1 cellular context compared by ENCODE assay signal in the genomic region with DNA sequence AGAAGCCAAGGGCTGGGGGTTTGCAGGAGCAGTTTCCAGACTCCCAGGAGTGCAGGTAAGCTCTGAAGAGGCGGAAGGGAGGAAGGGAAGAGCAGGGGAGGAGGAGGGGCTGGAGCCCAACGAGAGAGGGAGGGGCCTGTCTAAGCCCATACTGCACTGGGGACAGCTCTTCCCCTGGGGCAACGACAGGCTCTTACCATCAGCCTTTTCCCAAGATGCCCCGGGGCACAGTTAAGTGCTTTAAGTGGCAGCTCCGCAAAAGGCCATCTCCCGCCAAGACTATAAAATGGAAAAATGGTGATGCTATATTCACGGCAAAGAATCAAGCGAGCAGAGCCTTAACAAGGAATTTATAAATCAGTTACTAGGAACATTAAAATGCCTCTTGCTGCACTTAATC.
TF ChIP-seq lines count a peak whose summit lies in the region.

No MANE protein-coding gene starts in this region.

TF ChIP-seq in K562, 482 proteins besides CTCF, POLR2A, EP300 and RAD21 (continued from another document):
- TF ChIP-seq ELK1 (CRISPR knock-in tag; IDR thresholded peaks at IDR 0.05): no peak
